In the genomic region with DNA sequence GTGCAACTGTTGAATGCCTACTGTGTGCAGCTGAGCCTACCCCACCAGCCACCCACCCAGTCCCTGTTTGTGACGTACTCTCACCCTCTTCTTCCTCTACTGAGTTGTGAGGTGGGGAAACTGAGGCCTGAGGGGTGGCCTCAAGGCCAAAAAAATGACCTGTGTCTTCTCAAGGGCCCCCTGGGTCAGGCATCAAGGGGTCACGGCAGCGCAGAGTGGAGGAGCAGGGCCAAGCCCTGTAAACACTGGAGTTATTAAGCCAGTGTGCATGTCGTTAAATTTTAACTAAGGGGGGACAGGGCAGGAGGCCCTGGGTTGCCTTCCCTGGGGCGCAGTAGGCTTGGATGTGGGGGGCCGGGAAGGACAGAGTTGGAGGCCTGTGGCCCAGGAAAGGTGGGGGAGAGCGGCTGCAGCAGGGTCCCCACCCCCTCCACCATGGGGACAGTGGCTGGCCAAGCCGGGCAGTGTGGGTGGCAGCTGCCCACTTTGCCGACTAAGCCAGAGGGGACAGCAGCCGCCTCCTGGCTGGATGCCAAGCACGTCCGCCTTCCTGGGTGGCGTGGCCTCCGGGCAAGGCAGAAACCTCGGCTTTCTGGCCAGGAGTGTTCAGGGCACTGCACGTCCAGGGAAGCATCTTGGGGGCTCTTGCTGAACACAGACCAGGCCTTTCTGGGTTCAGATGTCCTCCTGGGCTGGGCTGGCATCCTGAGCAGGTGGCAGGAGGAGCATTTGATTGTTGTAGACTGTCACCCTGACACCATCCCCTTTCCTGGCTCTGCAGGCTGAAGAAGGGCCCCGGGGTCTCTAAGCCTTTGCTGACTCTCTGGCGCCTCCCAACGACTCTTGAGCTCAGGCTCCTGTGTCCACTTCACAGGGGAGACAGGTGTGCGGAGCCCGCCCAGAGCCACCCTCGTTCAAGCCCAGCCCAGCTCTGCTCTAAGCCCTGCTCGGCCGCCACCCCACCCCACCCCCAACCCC, we compare ENCODE assay signal across 1 cellular context.
TF ChIP-seq lines count a peak whose summit lies in the region.

No MANE protein-coding gene starts in this region.

TF ChIP-seq in SK-N-SH, 30 proteins besides CTCF, POLR2A, EP300 and RAD21:
- TF ChIP-seq NFIC (IDR thresholded peaks at IDR 0.05; ENCODE audit: borderline replicate concordance) (peak; percentile 65), RCOR1 (IDR thresholded peaks at IDR 0.05; ENCODE audit: low read length) (0 out of 2 replicates have a peak, but pooled peaks have one; percentile 18), CHD2 (IDR thresholded peaks at IDR 0.05; ENCODE audit: low read length, partially characterized antibody) (peak; percentile 50), NRF1 (IDR thresholded peaks at IDR 0.05; ENCODE audit: low read depth, low read length) (no peak), ELF1 (IDR thresholded peaks at IDR 0.05) (no peak), SMC3 (IDR thresholded peaks at IDR 0.05; ENCODE audit: low read depth, low read length) (peak; percentile 79), MXI1 (IDR thresholded peaks at IDR 0.05; ENCODE audit: low read depth, low read length) (peak; percentile 73; the same call in 1 of the 2 replicates)
- TF ChIP-seq, protein P1, sequence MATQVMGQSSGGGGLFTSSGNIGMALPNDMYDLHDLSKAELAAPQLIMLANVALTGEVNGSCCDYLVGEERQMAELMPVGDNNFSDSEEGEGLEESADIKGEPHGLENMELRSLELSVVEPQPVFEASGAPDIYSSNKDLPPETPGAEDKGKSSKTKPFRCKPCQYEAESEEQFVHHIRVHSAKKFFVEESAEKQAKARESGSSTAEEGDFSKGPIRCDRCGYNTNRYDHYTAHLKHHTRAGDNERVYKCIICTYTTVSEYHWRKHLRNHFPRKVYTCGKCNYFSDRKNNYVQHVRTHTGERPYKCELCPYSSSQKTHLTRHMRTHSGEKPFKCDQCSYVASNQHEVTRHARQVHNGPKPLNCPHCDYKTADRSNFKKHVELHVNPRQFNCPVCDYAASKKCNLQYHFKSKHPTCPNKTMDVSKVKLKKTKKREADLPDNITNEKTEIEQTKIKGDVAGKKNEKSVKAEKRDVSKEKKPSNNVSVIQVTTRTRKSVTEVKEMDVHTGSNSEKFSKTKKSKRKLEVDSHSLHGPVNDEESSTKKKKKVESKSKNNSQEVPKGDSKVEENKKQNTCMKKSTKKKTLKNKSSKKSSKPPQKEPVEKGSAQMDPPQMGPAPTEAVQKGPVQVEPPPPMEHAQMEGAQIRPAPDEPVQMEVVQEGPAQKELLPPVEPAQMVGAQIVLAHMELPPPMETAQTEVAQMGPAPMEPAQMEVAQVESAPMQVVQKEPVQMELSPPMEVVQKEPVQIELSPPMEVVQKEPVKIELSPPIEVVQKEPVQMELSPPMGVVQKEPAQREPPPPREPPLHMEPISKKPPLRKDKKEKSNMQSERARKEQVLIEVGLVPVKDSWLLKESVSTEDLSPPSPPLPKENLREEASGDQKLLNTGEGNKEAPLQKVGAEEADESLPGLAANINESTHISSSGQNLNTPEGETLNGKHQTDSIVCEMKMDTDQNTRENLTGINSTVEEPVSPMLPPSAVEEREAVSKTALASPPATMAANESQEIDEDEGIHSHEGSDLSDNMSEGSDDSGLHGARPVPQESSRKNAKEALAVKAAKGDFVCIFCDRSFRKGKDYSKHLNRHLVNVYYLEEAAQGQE (IDR thresholded peaks at IDR 0.05; ENCODE audit: low read depth, low read length): no peak
- TF ChIP-seq, protein P2, sequence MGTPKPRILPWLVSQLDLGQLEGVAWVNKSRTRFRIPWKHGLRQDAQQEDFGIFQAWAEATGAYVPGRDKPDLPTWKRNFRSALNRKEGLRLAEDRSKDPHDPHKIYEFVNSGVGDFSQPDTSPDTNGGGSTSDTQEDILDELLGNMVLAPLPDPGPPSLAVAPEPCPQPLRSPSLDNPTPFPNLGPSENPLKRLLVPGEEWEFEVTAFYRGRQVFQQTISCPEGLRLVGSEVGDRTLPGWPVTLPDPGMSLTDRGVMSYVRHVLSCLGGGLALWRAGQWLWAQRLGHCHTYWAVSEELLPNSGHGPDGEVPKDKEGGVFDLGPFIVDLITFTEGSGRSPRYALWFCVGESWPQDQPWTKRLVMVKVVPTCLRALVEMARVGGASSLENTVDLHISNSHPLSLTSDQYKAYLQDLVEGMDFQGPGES (IDR thresholded peaks at IDR 0.05; ENCODE audit: low read depth, low read length): no peak
